ENCODE assay signal across 11 cellular contexts in genomic region chr18:44715245-44715644, GRCh38. TPM values are rescaled to one million over a fixed set of nuclear protein-coding genes. Genes with fewer than 3 reads are reported as not detected.
DNase-seq lines count a peak whose midpoint lies in the region; ATAC-seq and TF ChIP-seq lines count a peak whose summit lies in the region.
"Had no signal": no experiment of that assay in that cellular context is flagged by ENCODE, and none has a peak within 500 bp of the region (broad histone marks: within the 10 kb centered on the region; RNA-seq: fewer than 3 reads in every experiment).

No MANE protein-coding gene starts in this region.

- H3K27ac ChIP-seq in ectodermal cell (ENCODE audit: insufficient read depth, low read depth, low read length, poor library complexity, severe bottlenecking), result peak overlapping the region; percentile 56
- H3K27ac ChIP-seq in transverse colon, result peak overlapping the region; percentile 71 to 81 (median 75)

- H3K27ac Mint-ChIP-seq in memory B cell (peak overlapping the region; percentile 78), Caco-2 (ENCODE audit: unreplicated experiment) (no peak overlapping the region)
- H3K27ac Mint-ChIP-seq: activated naive CD8-positive, alpha-beta T cell treated with anti-CD3 and anti-CD28 coated beads for 36 hours; T-helper 17 cell had no signal

- POLR2A ChIA-PET in Caco-2 (lab: Charles Lee), result no interaction called here

- no peaks in the 10 kb centered on the region for H3K27me3 Mint-ChIP-seq in memory B cell
- no peaks in the 10 kb centered on the region for H3K27me3 Mint-ChIP-seq in Caco-2 (ENCODE audit: insufficient read depth, unreplicated experiment)
- H3K27me3 Mint-ChIP-seq: T-helper 17 cell had no signal

- TF ChIP-seq EP300 in transverse colon (IDR thresholded peaks at IDR 0.05; ENCODE audit: low read depth), result peak; percentile 30

- in situ Hi-C loops in transverse colon (cut with MboI; ENCODE audit: low pct_ligation_motif_present in 1 of 4, low pct_unique_long_range_greater_than_20kb in 1 of 4, low sequenced_read_pairs in 3 of 4), result no loop called here

- H3K4me3 ChIP-seq in ectodermal cell (ENCODE audit: insufficient read depth, low read depth, low read length) (no peak overlapping the region), transverse colon (no peak overlapping the region), Caco-2 (ENCODE audit: low read depth, low read length) (no peak overlapping the region)

- CTCF ChIA-PET in Caco-2 (lab: Charles Lee), result no interaction called here

- H3K4me1 Mint-ChIP-seq in memory B cell (peaks cover 66% of the 10 kb centered on the region), Caco-2 (ENCODE audit: low read depth, unreplicated experiment) (no peaks in the 10 kb centered on the region)

- H3K9me3 ChIP-seq in ectodermal cell (ENCODE audit: control insufficient read depth, low read length), result no peaks in the 10 kb centered on the region
- H3K9me3 ChIP-seq in transverse colon, result no peaks in the 10 kb centered on the region
- H3K9me3 ChIP-seq in Caco-2, result no peaks in the 10 kb centered on the region

- no TSS peak for BruUV-seq in Caco-2 (replicated peaks; lab: Mats Ljungman, UMichigan)

- no peak for TF ChIP-seq CTCF in transverse colon (IDR thresholded peaks at IDR 0.05)
- no peak for TF ChIP-seq CTCF in Caco-2 (IDR thresholded peaks at IDR 0.05; ENCODE audit: insufficient read depth in 1 of 2, low read depth in 1 of 2, low read length in 1 of 2, severe bottlenecking in 1 of 2, unreplicated experiment in 1 of 2)

- H3K9me3 Mint-ChIP-seq in memory B cell (no peaks in the 10 kb centered on the region), Caco-2 (ENCODE audit: unreplicated experiment) (no peaks in the 10 kb centered on the region)

- 85 to 86% methylated on average over 7 of the region's 7 CpGs for WGBS in ectodermal cell, 2 experiments
- 62 to 86% methylated on average over 1 to 7 of the region's 7 CpGs for WGBS in transverse colon (ENCODE audit: low coverage in 1 of 2), 2 donors

- H3K27me3 ChIP-seq in ectodermal cell (ENCODE audit: control insufficient read depth, insufficient read depth, low read length, poor library complexity, severe bottlenecking) (no peaks in the 10 kb centered on the region), transverse colon (no peaks in the 10 kb centered on the region), Caco-2 (replicated peaks; ENCODE audit: control insufficient read depth, insufficient read depth, low read length) (no peaks in the 10 kb centered on the region)

- peaks cover 44% of the 10 kb centered on the region for H3K36me3 Mint-ChIP-seq in memory B cell
- peaks cover 4% of the 10 kb centered on the region for H3K36me3 Mint-ChIP-seq in Caco-2 (ENCODE audit: insufficient read depth, unreplicated experiment)

- intact Hi-C loops in transverse colon (cut with DNase I; ENCODE audit: low total_unique reads) (no loop called here), Caco-2 (cut with micrococcal nuclease; ENCODE audit: unreplicated experiment) (no loop called here)

- no peak overlapping the region for H3K4me3 Mint-ChIP-seq in memory B cell
- H3K4me3 Mint-ChIP-seq in Caco-2 (ENCODE audit: unreplicated experiment), result no peak overlapping the region
- H3K4me3 Mint-ChIP-seq: activated naive CD8-positive, alpha-beta T cell treated with anti-CD3 and anti-CD28 coated beads for 36 hours; T-helper 17 cell had no signal

- no peaks in the 10 kb centered on the region for H3K36me3 ChIP-seq in ectodermal cell (ENCODE audit: control insufficient read depth, insufficient read depth, low read length)
- no peaks in the 10 kb centered on the region for H3K36me3 ChIP-seq in transverse colon
- no peaks in the 10 kb centered on the region for H3K36me3 ChIP-seq in Caco-2 (ENCODE audit: control insufficient read depth, insufficient read depth, low read length)

- no peak for TF ChIP-seq POLR2A in transverse colon (IDR thresholded peaks at IDR 0.05)

- peak; percentile 19 for DNase-seq in NCI-H2227 treated with DMSO at 0.1 percent for 48 hours (lab: John Stamatoyannopoulos, UW)
- DNase-seq in NCI-H2227 (lab: John Stamatoyannopoulos, UW; ENCODE audit: unreplicated experiment), result no peak
- DNase-seq in memory B cell (ENCODE audit: low spot score in 2 of 2), result no peak
- DNase-seq in transverse colon, result peak; percentile 47
- DNase-seq in Caco-2, result no peak
- DNase-seq in NCI-H128 (lab: John Stamatoyannopoulos, UW; ENCODE audit: unreplicated experiment), result no peak
- no peak for DNase-seq in cortex of kidney (lab: John Stamatoyannopoulos, UW)
- DNase-seq: activated naive CD8-positive, alpha-beta T cell treated with anti-CD3 and anti-CD28 coated beads for 36 hours; NCI-H1436; T-helper 17 cell had no signal

- ATAC-seq in memory B cell (ENCODE audit: low read depth), result no peak
- ATAC-seq: T-helper 17 cell had no signal

- peaks cover 37% of the 10 kb centered on the region for H3K4me1 ChIP-seq in ectodermal cell (ENCODE audit: control insufficient read depth, insufficient read depth, low read length)
- peaks cover 5 to 27% (median 18%) of the 10 kb centered on the region in 4 donors for H3K4me1 ChIP-seq in transverse colon
- H3K4me1 ChIP-seq in Caco-2, result no peaks in the 10 kb centered on the region

RNA-seq across cellular contexts. Expression of gene SETBP1, which starts 34.6 kb away (rescaled TPM):
- 19.5 TPM for polyA plus RNA-seq in ectodermal cell (2013, experiment 1 of 4)
- polyA plus RNA-seq in ectodermal cell (2013, experiment 2 of 4), result 20.0 TPM
- 14.1 TPM for polyA plus RNA-seq in ectodermal cell (2013, experiment 3 of 4)
- 16.9 TPM for polyA plus RNA-seq in ectodermal cell (2013, experiment 4 of 4)
- total RNA-seq in transverse colon (10 to 100 TPM; 16.2 to 33.6 (median 24.4) TPM), Caco-2 (2022) (4.0 and 4.6 TPM in 2 replicates)

Comparison
In these comparisons a context has a peak if more than half of its experiments do, and no peak if none do; other contexts are left out.
1. DNase-seq: peak in NCI-H2227 treated with DMSO at 0.1 percent for 48 hours (single experiment) and transverse colon (single experiment); none in NCI-H2227 (single experiment), memory B cell (0 of 2), Caco-2 (0 of 2), NCI-H128 (single experiment) and cortex of kidney (single experiment).